Comparison of ENCODE assay signal across 9 cellular contexts in genomic region chr3:45055411-45056143, GRCh38. TPM values are rescaled to one million over a fixed set of nuclear protein-coding genes. Genes with fewer than 3 reads are reported as not detected.
A peak's percentile ranks its signal among the peaks of the same experiment; 100 is the strongest.
DNase-seq lines count a peak whose midpoint lies in the region; ATAC-seq and TF ChIP-seq lines count a peak whose summit lies in the region.
"Had no signal": no experiment of that assay in that cellular context is flagged by ENCODE, and none has a peak within 500 bp of the region (broad histone marks: within the 10 kb centered on the region; RNA-seq: fewer than 3 reads in every experiment).

No MANE protein-coding gene starts in this region.

- no peaks in the 10 kb centered on the region for H3K36me3 Mint-ChIP-seq in dendritic cell treated with granulocyte-macrophage colony-stimulating factor and Interleukin-4, amounts not matched to agents 40 ng/mL and 50 ng/mL, for 4 days (ENCODE audit: low read depth)
- H3K36me3 Mint-ChIP-seq: CD8-positive, alpha-beta T cell had no signal

- no peaks in the 10 kb centered on the region for H3K36me3 ChIP-seq in sigmoid colon

- peak overlapping the region; percentile 20 for H3K27ac Mint-ChIP-seq in dendritic cell treated with granulocyte-macrophage colony-stimulating factor and Interleukin-4, amounts not matched to agents 40 ng/mL and 50 ng/mL, for 4 days
- H3K27ac Mint-ChIP-seq: CD8-positive, alpha-beta T cell had no signal

- TF ChIP-seq CTCF in sigmoid colon (IDR thresholded peaks at IDR 0.05) = no peak
- TF ChIP-seq CTCF in GM13976 (IDR thresholded peaks at IDR 0.05; ENCODE audit: borderline replicate concordance, control extremely low read depth, extremely low read depth, insufficient read depth, missing control alignments) = no peak

- no peaks in the 10 kb centered on the region for H3K9me3 ChIP-seq in sigmoid colon

- TF ChIP-seq POLR2A in sigmoid colon (IDR thresholded peaks at IDR 0.05) = no peak

- no peak for TF ChIP-seq EP300 in sigmoid colon (IDR thresholded peaks at IDR 0.05)

- H3K4me1 ChIP-seq in sigmoid colon = peaks cover 0 to 44% (median 35%) of the 10 kb centered on the region in 4 donors

- peaks cover 1% of the 10 kb centered on the region for H3K27me3 Mint-ChIP-seq in dendritic cell treated with granulocyte-macrophage colony-stimulating factor and Interleukin-4, amounts not matched to agents 40 ng/mL and 50 ng/mL, for 4 days

- H3K4me3 ChIP-seq in sigmoid colon = no peak overlapping the region

- no peak overlapping the region for H3K4me3 Mint-ChIP-seq in dendritic cell treated with granulocyte-macrophage colony-stimulating factor and Interleukin-4, amounts not matched to agents 40 ng/mL and 50 ng/mL, for 4 days
- H3K4me3 Mint-ChIP-seq: CD8-positive, alpha-beta T cell had no signal

- peak; percentile 59 for DNase-seq in NCI-H82 (lab: John Stamatoyannopoulos, UW)
- DNase-seq in NCI-H82 treated with DMSO at 0.1 percent for 48 hours (lab: John Stamatoyannopoulos, UW; ENCODE audit: unreplicated experiment) = no peak
- DNase-seq in NAMALWA (ENCODE audit: low spot score) = peak; percentile 49
- no peak for DNase-seq in sigmoid colon
- DNase-seq in Ammon's horn (ENCODE audit: low spot score) = no peak
- no peak for DNase-seq in GM13976 (ENCODE audit: low spot score)
- DNase-seq: CD8-positive, alpha-beta T cell had no signal

- no peaks in the 10 kb centered on the region for H3K27me3 ChIP-seq in sigmoid colon

- in situ Hi-C loops in GM13976 (cut with MboI; ENCODE audit: low sequenced_read_pairs, unreplicated experiment) = no loop called here

- WGBS in sigmoid colon, 2 donors = 72 to 75% methylated on average over 7 of the region's 7 CpGs

- peak overlapping the region in 3 of 4 donors; percentile 71 to 79 (median 73) for H3K27ac ChIP-seq in sigmoid colon

- ATAC-seq in HG02763 (IDR thresholded peaks at IDR 0.05; ENCODE audit: unreplicated experiment) = no peak
- ATAC-seq: CD8-positive, alpha-beta T cell had no signal

- H3K9me3 Mint-ChIP-seq in dendritic cell treated with granulocyte-macrophage colony-stimulating factor and Interleukin-4, amounts not matched to agents 40 ng/mL and 50 ng/mL, for 4 days = no peaks in the 10 kb centered on the region
- H3K9me3 Mint-ChIP-seq: CD8-positive, alpha-beta T cell had no signal

- peaks cover 61% of the 10 kb centered on the region for H3K4me1 Mint-ChIP-seq in dendritic cell treated with granulocyte-macrophage colony-stimulating factor and Interleukin-4, amounts not matched to agents 40 ng/mL and 50 ng/mL, for 4 days (ENCODE audit: low read depth)

- intact Hi-C loops in dendritic cell treated with granulocyte-macrophage colony-stimulating factor and Interleukin-4, amounts not matched to agents 40 ng/mL and 50 ng/mL, for 4 days (cut with micrococcal nuclease) = loop anchor here (5.0 kb wide), 1 partner anchor 157 kb away; no protein-coding TSS in a partner anchor
- intact Hi-C loops in sigmoid colon (cut with DNase I) = loop anchor here (5.0 kb wide), 1 partner anchor 157 kb away; no protein-coding TSS in a partner anchor

RNA-seq across cellular contexts. Expression of gene CLEC3B, which starts 29.5 kb away (rescaled TPM):
- total RNA-seq in sigmoid colon = 10 to 100 TPM; 21.3 to 97.2 (median 40.3) TPM
- 10 to 100 TPM in 2 of 3 donors, 1 to 10 TPM in 1; 8.8 to 50.5 (median 35.3) TPM for polyA plus RNA-seq in sigmoid colon

Comparison
In these comparisons a context has a peak if more than half of its experiments do, and no peak if none do; other contexts are left out.
1. DNase-seq: peak in NCI-H82 (single experiment) and NAMALWA (single experiment); none in NCI-H82 treated with DMSO at 0.1 percent for 48 hours (single experiment), sigmoid colon (single experiment), Ammon's horn (single experiment) and GM13976 (single experiment).